9 cellular contexts compared by ENCODE assay signal in genomic region chr19:58562126-58563033, GRCh38. TPM values are rescaled to one million over a fixed set of nuclear protein-coding genes. Genes with fewer than 3 reads are reported as not detected.
DNase-seq lines count a peak whose midpoint lies in the region; ATAC-seq and TF ChIP-seq lines count a peak whose summit lies in the region.
"Had no signal": no experiment of that assay in that cellular context is flagged by ENCODE, and none has a peak within 500 bp of the region (broad histone marks: within the 10 kb centered on the region; RNA-seq: fewer than 3 reads in every experiment).

No MANE protein-coding gene starts in this region.

- peaks cover 16% of the 10 kb centered on the region for H3K36me3 Mint-ChIP-seq in activated B cell treated with CpG ODN at 0.5 μM for 24 hours (ENCODE audit: low read depth)

- H3K4me3 Mint-ChIP-seq in activated B cell treated with CpG ODN at 0.5 μM for 24 hours: peak overlapping the region; percentile 80

- intact Hi-C loops in activated B cell treated with CpG ODN at 0.5 μM for 24 hours (cut with micrococcal nuclease): loop anchor here (1.0 kb wide), 1 partner anchor 10 kb away; no protein-coding TSS in a partner anchor

- no peak overlapping the region for H3K27ac Mint-ChIP-seq in activated B cell treated with CpG ODN at 0.5 μM for 24 hours

- POLR2A ChIA-PET in activated B cell treated with CpG ODN at 0.5 μM for 24 hours (lab: Charles Lee): interaction anchor here (0.6 to 5.8 kb wide), 11 partner anchors 8 to 1292 kb away, joined by 3 to 63 read pairs (median 4); partner anchors contain the start of genes CHMP2A, MZF1, TRIM28 and ZBTB45

- no peaks in the 10 kb centered on the region for H3K9me3 Mint-ChIP-seq in activated B cell treated with CpG ODN at 0.5 μM for 24 hours

- H3K27ac ChIP-seq in rectal smooth muscle tissue (ENCODE audit: low read depth, low read length): peak overlapping the region; percentile 51
- H3K27ac ChIP-seq: KMS-11 had no signal

- peaks cover 14% of the 10 kb centered on the region for H3K4me1 ChIP-seq in rectal smooth muscle tissue (ENCODE audit: control insufficient read depth, insufficient read depth, low read length)

- CTCF ChIA-PET in activated B cell treated with CpG ODN at 0.5 μM for 24 hours (lab: Charles Lee): interaction anchor here (2.0 kb wide), 1 partner anchor 43 kb away, joined by 6 read pairs; the partner anchor contains the start of gene ZBTB45

- peak; percentile 37 for DNase-seq in EL
- DNase-seq in activated B cell treated with CpG ODN at 0.5 μM for 24 hours: peak; percentile 41
- peak; percentile 33 for DNase-seq in fibroblast of peridontal ligament (ENCODE audit: extremely low read depth)
- DNase-seq in DMS53 treated with DMSO at 0.1 percent for 48 hours (lab: John Stamatoyannopoulos, UW; ENCODE audit: unreplicated experiment): no peak

- H3K27me3 Mint-ChIP-seq in activated B cell treated with CpG ODN at 0.5 μM for 24 hours: no peaks in the 10 kb centered on the region

- peak overlapping the region; percentile 56 for H3K9ac ChIP-seq in rectal smooth muscle tissue (ENCODE audit: low read length)
- H3K9ac ChIP-seq: KMS-11 had no signal

- no peak for ATAC-seq in activated B cell treated with CpG ODN at 0.5 μM for 24 hours (ENCODE audit: low read depth)
- no peak for ATAC-seq in HG03442 (IDR thresholded peaks at IDR 0.05; ENCODE audit: unreplicated experiment)
- ATAC-seq in GM18502 (IDR thresholded peaks at IDR 0.05; ENCODE audit: poor library complexity, unreplicated experiment): no peak
- no peak for ATAC-seq in GM18517 (IDR thresholded peaks at IDR 0.05; ENCODE audit: unreplicated experiment)

- H3K4me1 Mint-ChIP-seq in activated B cell treated with CpG ODN at 0.5 μM for 24 hours: peaks cover 59% of the 10 kb centered on the region

- no peak for TF ChIP-seq CTCF in activated B cell treated with CpG ODN at 0.5 μM for 24 hours (IDR thresholded peaks at IDR 0.05)

- H3K27me3 ChIP-seq in rectal smooth muscle tissue (ENCODE audit: control insufficient read depth, insufficient read depth, low read length): peaks cover 3% of the 10 kb centered on the region

- H3K36me3 ChIP-seq in rectal smooth muscle tissue (ENCODE audit: control insufficient read depth, insufficient read depth, low read length): peaks cover 2% of the 10 kb centered on the region

- H3K4me3 ChIP-seq in rectal smooth muscle tissue (ENCODE audit: low read length): peak overlapping the region; percentile 67

RNA-seq across cellular contexts. Expression of gene UBE2M, which starts 4.0 kb away (rescaled TPM):
- 55.1 and 66.7 TPM in 2 replicates for total RNA-seq in activated B cell treated with CpG ODN at 0.5 μM for 24 hours

RNA-seq across cellular contexts. Expression of gene CHMP2A, which starts 7.5 kb away (rescaled TPM):
- 95.6 and 96.3 TPM in 2 replicates for total RNA-seq in activated B cell treated with CpG ODN at 0.5 μM for 24 hours

RNA-seq across cellular contexts. Expression of gene MZF1, which starts 10.8 kb away (rescaled TPM):
- total RNA-seq in activated B cell treated with CpG ODN at 0.5 μM for 24 hours: 41.9 and 54.5 TPM in 2 replicates

RNA-seq across cellular contexts. Expression of gene TRIM28, which starts 18.5 kb away (rescaled TPM):
- total RNA-seq in activated B cell treated with CpG ODN at 0.5 μM for 24 hours: 380 and 407 TPM in 2 replicates

RNA-seq across cellular contexts. Expression of gene ZBTB45, which starts 42.8 kb away (rescaled TPM):
- 18.0 and 20.2 TPM in 2 replicates for total RNA-seq in activated B cell treated with CpG ODN at 0.5 μM for 24 hours
